ENCODE assay signal across 17 cellular contexts in the genomic region with DNA sequence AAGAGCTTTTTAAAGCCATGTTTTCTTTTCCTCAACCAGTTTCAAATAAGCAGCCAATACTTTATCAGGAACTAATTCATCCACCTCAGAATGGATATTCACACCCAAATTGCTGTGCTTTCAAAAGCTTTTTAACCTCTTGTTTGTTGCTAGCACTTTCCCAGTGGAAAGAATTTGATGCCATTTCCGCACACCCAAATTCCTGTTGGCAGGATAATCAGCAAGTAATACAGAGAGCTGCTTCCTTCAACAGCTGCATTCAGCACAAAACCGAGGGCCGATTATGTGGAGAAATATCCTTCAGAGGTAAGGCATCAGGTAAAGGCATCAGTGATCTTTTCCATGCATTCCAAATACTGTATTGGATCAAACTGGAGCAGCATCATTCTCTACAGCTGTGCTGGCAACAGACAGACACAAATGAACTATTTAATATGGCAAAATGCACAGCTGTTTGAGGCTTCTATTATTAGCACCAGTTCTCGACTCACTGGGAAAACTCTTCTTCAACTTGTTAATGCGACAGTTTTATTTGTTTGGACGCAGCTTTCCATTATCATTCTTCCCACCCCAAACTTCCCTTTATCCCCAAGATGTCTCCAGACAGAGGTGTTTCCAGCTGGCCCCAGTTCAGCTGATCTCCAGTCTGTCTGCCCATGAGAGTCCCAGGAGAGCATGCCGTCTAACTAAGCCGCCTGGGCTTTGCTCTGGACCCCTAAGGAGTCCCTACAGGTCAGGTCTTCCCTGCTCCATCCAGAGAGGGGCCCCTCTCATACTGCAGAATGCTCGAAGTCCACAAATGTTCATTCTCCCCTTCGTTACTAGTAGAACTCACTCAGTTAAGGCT. TPM values are rescaled to one million over a fixed set of nuclear protein-coding genes. Genes with fewer than 3 reads are reported as not detected.
DNase-seq lines count a peak whose midpoint lies in the region; ATAC-seq, FAIRE-seq and TF ChIP-seq lines count a peak whose summit lies in the region.
"Had no signal": no experiment of that assay in that cellular context is flagged by ENCODE, and none has a peak within 500 bp of the region (broad histone marks: within the 10 kb centered on the region; RNA-seq: fewer than 3 reads in every experiment).

No MANE protein-coding gene starts in this region.

- no peak overlapping the region for H2BK12ac ChIP-seq in trophoblast cell (ENCODE audit: low read length)

- no peak overlapping the region for H2BK5ac ChIP-seq in trophoblast cell (ENCODE audit: low read depth, low read length, poor library complexity)

- POLR2A ChIA-PET in HepG2 (lab: Yijun Ruan, JAX): interaction anchor here (1.7 to 4.5 kb wide), 2 partner anchors 14 to 16 kb away, joined by 4 to 22 read pairs; no protein-coding TSS in a partner anchor

- H4K12ac ChIP-seq in trophoblast cell (ENCODE audit: low read depth, low read length): no peak overlapping the region

- H2AFZ ChIP-seq in HepG2 (ENCODE audit: low read length): no peak overlapping the region
- H2AFZ ChIP-seq in trophoblast cell (ENCODE audit: insufficient read depth, low read length, poor library complexity): no peak overlapping the region

- H3K4me3 ChIP-seq in HepG2 (replicated peaks in 1 of 3; ENCODE audit: insufficient read depth in 1 of 3, low read depth in 2 of 3, low read length in 3 of 3) (no peak overlapping the region), right lobe of liver (no peak overlapping the region), fibroblast of villous mesenchyme (ENCODE audit: low read depth, low read length) (no peak overlapping the region), skeletal muscle tissue (ENCODE audit: low read length in 3 of 3) (no peak overlapping the region), trophoblast cell (ENCODE audit: low read depth, low read length) (no peak overlapping the region)
- H3K4me3 ChIP-seq: SK-N-MC had no signal

- DNase-seq in HepG2 (ENCODE audit: low spot score) (no peak), right lobe of liver (no peak), fibroblast of villous mesenchyme (ENCODE audit: low read depth) (peak; percentile 46), trophoblast cell (no peak), germinal center (ENCODE audit: low spot score) (no peak), DMS153 treated with DMSO at 0.1 percent for 48 hours (lab: John Stamatoyannopoulos, UW; ENCODE audit: unreplicated experiment) (no peak)
- DNase-seq: activated naive CD4-positive, alpha-beta T cell; endodermal cell; kidney glomerular epithelial cell; NCI-H1092 treated with DMSO at 0.1 percent for 48 hours; NCI-H2227 treated with DMSO at 0.1 percent for 48 hours; stimulated activated CD4-positive, alpha-beta T cell treated with anti-CD3 and anti-CD28 coated beads, Interleukin-4, amount 100 ng/mL, for 1 hour had no signal

- H3K79me1 ChIP-seq in trophoblast cell (ENCODE audit: low read length): no peaks in the 10 kb centered on the region

- peaks cover 11% of the 10 kb centered on the region; the same call in 1 of the 2 replicates for H3K9me3 ChIP-seq in HepG2 (ENCODE audit: low read length)
- no peaks in the 10 kb centered on the region for H3K9me3 ChIP-seq in right lobe of liver
- no peaks in the 10 kb centered on the region for H3K9me3 ChIP-seq in skeletal muscle tissue (ENCODE audit: control insufficient read depth in 3 of 3, low read length in 3 of 3)
- no peaks in the 10 kb centered on the region for H3K9me3 ChIP-seq in trophoblast cell (ENCODE audit: insufficient read depth, low read depth, low read length)

- no peak overlapping the region for H3K4ac ChIP-seq in trophoblast cell (ENCODE audit: low read depth, low read length)

- no TSS peak for BruUV-seq in HepG2 (replicated peaks; lab: Mats Ljungman, UMichigan)

- in situ Hi-C loops in HepG2 (cut with HindIII; ENCODE audit: extremely low pct_ligation_motif_present, low pct_unique_long_range_greater_than_20kb): no loop called here

- no peak for TF ChIP-seq EP300 in HepG2 (IDR thresholded peaks at IDR 0.05; ENCODE audit: low read depth in 2 of 2, low read length in 2 of 2)
- TF ChIP-seq EP300 in HepG2 (CRISPR knock-in tag; IDR thresholded peaks at IDR 0.05; ENCODE audit: borderline replicate concordance): no peak

- H4K8ac ChIP-seq in trophoblast cell (ENCODE audit: low read depth, low read length): no peak overlapping the region

- peaks cover 0 to 1% of the 10 kb centered on the region in 2 experiments; a peak in 1 of 5 replicates for H3K27me3 ChIP-seq in HepG2 (ENCODE audit: control insufficient read depth in 1 of 2, insufficient read depth in 2 of 2, low read length in 2 of 2)
- H3K27me3 ChIP-seq in right lobe of liver: no peaks in the 10 kb centered on the region
- H3K27me3 ChIP-seq in skeletal muscle tissue (ENCODE audit: control insufficient read depth in 3 of 3, insufficient read depth in 3 of 3, low read length in 3 of 3): no peaks in the 10 kb centered on the region
- H3K27me3 ChIP-seq in trophoblast cell (ENCODE audit: insufficient read depth, low read length): no peaks in the 10 kb centered on the region

- H3K79me2 ChIP-seq in HepG2 (ENCODE audit: insufficient read depth, low read length) (no peaks in the 10 kb centered on the region), trophoblast cell (ENCODE audit: control insufficient read depth, insufficient read depth, low read length, poor library complexity) (no peaks in the 10 kb centered on the region)

- no peak for FAIRE-seq in HepG2 (lab: Jason Lieb, UNC)
- FAIRE-seq: bronchial epithelial cell, H1 had no signal

- TF ChIP-seq CTCF in HepG2 (CRISPR knock-in tag; IDR thresholded peaks at IDR 0.05) (no peak), right lobe of liver (IDR thresholded peaks at IDR 0.05) (no peak), fibroblast of villous mesenchyme (IDR thresholded peaks at IDR 0.05; ENCODE audit: insufficient read depth, low read depth, low read length) (no peak)

- no peak overlapping the region for H3K14ac ChIP-seq in trophoblast cell (ENCODE audit: low read length)

- intact Hi-C loops in HepG2 (cut with micrococcal nuclease; ENCODE audit: unreplicated experiment): no loop called here
- intact Hi-C loops in right lobe of liver (cut with DNase I): no loop called here

- no peak overlapping the region for H4K91ac ChIP-seq in trophoblast cell (ENCODE audit: low read depth, low read length)

- H3K9ac ChIP-seq in HepG2 (ENCODE audit: insufficient read depth, low read depth, low read length): no peak overlapping the region
- H3K9ac ChIP-seq in skeletal muscle tissue (ENCODE audit: low read depth in 1 of 3, low read length in 3 of 3): peak overlapping the region in 1 of 3 donors; percentile 25
- H3K9ac ChIP-seq in trophoblast cell (ENCODE audit: low read length): no peak overlapping the region

- CTCF ChIA-PET in HepG2 (lab: Yijun Ruan, JAX; ENCODE audit: low intra/inter-chr PET ratio, low total read pairs): no interaction called here

- H3K4me2 ChIP-seq in HepG2 (ENCODE audit: low read depth, low read length): peak overlapping the region; percentile 48
- no peak overlapping the region for H3K4me2 ChIP-seq in trophoblast cell (ENCODE audit: low read length)

- no peaks in the 10 kb centered on the region for H4K20me1 ChIP-seq in HepG2 (ENCODE audit: insufficient read depth, low read length)

- no peak overlapping the region for H3K27ac ChIP-seq in HepG2 (ENCODE audit: extremely low read length, insufficient read depth, low read length)
- H3K27ac ChIP-seq in right lobe of liver: peak overlapping the region in 1 of 3 donors; percentile 20
- peak overlapping the region; percentile 53 for H3K27ac ChIP-seq in skeletal muscle tissue (ENCODE audit: low read depth, low read length)
- H3K27ac ChIP-seq in trophoblast cell (ENCODE audit: low read depth, low read length): no peak overlapping the region
- H3K27ac ChIP-seq: SK-N-MC had no signal

- 55% methylated on average over 10 of the region's 10 CpGs for WGBS in HepG2 (ENCODE audit: low lambda C conversion rate)
- 68% methylated on average over 10 of the region's 10 CpGs for WGBS in right lobe of liver (ENCODE audit: insufficient coverage, low coverage, low lambda C conversion rate, missing lambda C conversion rate)
- WGBS in trophoblast cell (ENCODE audit: extremely low coverage, insufficient coverage, insufficient read length): no CpG with 5 or more reads among the region's 10 CpGs

- TF ChIP-seq POLR2A in HepG2 (IDR thresholded peaks at IDR 0.05; ENCODE audit: insufficient read depth in 1 of 2, low read depth in 2 of 2, low read length in 2 of 2) (no peak), right lobe of liver (IDR thresholded peaks at IDR 0.05) (no peak)

- H3K4me1 ChIP-seq in HepG2 (ENCODE audit: insufficient read depth, low read length): peaks cover 28% of the 10 kb centered on the region
- H3K4me1 ChIP-seq in right lobe of liver: peaks cover 0 to 13% (median 0%) of the 10 kb centered on the region in 4 donors
- peaks cover 23 to 42% (median 37%) of the 10 kb centered on the region in 3 donors for H3K4me1 ChIP-seq in skeletal muscle tissue (ENCODE audit: control insufficient read depth in 3 of 3, insufficient read depth in 3 of 3, low read length in 3 of 3)
- H3K4me1 ChIP-seq in trophoblast cell (ENCODE audit: control insufficient read depth in 1 of 2, insufficient read depth in 2 of 2, low read length in 2 of 2): no peaks in the 10 kb centered on the region

- TF ChIP-seq RAD21 in HepG2 (CRISPR knock-in tag; IDR thresholded peaks at IDR 0.05): no peak

- no peak overlapping the region for H3K18ac ChIP-seq in trophoblast cell (ENCODE audit: low read length)

- H2BK120ac ChIP-seq in trophoblast cell (ENCODE audit: insufficient read depth, low read length, poor library complexity): no peak overlapping the region

- H3K36me3 ChIP-seq in HepG2 (replicated peaks in 1 of 2; ENCODE audit: control insufficient read depth in 1 of 2, insufficient read depth in 2 of 2, low read length in 2 of 2): no peaks in the 10 kb centered on the region
- no peaks in the 10 kb centered on the region for H3K36me3 ChIP-seq in right lobe of liver
- peaks cover 2% of the 10 kb centered on the region in 3 donors for H3K36me3 ChIP-seq in skeletal muscle tissue (ENCODE audit: control insufficient read depth in 3 of 3, insufficient read depth in 3 of 3, low read length in 3 of 3)
- peaks cover 2 to 3% of the 10 kb centered on the region in 2 experiments for H3K36me3 ChIP-seq in trophoblast cell (ENCODE audit: control insufficient read depth in 1 of 2, insufficient read depth in 2 of 2, low read length in 2 of 2)

- no peak overlapping the region for H3K23ac ChIP-seq in trophoblast cell (ENCODE audit: low read length)

- no peak overlapping the region for H2AK5ac ChIP-seq in trophoblast cell (ENCODE audit: low read length)

- no peak; the same call in 1 of the 3 replicates for ATAC-seq in HepG2
- no peak for ATAC-seq in right lobe of liver
- ATAC-seq in GM19328 (IDR thresholded peaks at IDR 0.05; ENCODE audit: unreplicated experiment): no peak

RNA-seq across cellular contexts. Expression of a gene that starts 22.2 kb away (rescaled TPM):
- total RNA-seq in HepG2 (2016; rRNA removed; fragmentation: Illumina TruSeq; extraction: Trizol): 26.7 and 50.1 TPM in 2 replicates
- 15.0 and 17.0 TPM in 2 replicates for total RNA-seq in HepG2 (2016; cell fraction: cytosol; rRNA removed; fragmentation: Illumina TruSeq; extraction: Trizol; ENCODE audit: low read depth)
- 27.7 and 47.8 TPM in 2 replicates for total RNA-seq in HepG2 (2016; cell fraction: insoluble cytoplasmic fraction; rRNA removed; fragmentation: Illumina TruSeq; extraction: Trizol)
- 38.7 and 40.9 TPM in 2 replicates for total RNA-seq in HepG2 (2016; cell fraction: membrane; rRNA removed; fragmentation: Illumina TruSeq; extraction: Trizol)
- total RNA-seq in HepG2 (2016; cell fraction: nucleus; rRNA removed; fragmentation: Illumina TruSeq; extraction: Trizol): 41.7 and 45.5 TPM in 2 replicates
- polyA plus RNA-seq in HepG2 (2011; rRNA removed): 55.3 and 72.5 TPM in 2 replicates
- polyA plus RNA-seq in HepG2 (2011; cell fraction: cytosol; rRNA removed): 68.1 and 77.1 TPM in 2 replicates
- 95.1 and 98.8 TPM in 2 replicates for polyA plus RNA-seq in HepG2 (2011; cell fraction: nucleus; rRNA removed)
- 54.8 and 70.3 TPM in 2 replicates for polyA plus RNA-seq in HepG2 (2012)
- polyA plus RNA-seq in HepG2 (2016; cell fraction: cytosol; fragmentation: Illumina TruSeq; extraction: Trizol; ENCODE audit: low read depth): 24.2 and 28.9 TPM in 2 replicates
- polyA plus RNA-seq in HepG2 (2016; cell fraction: insoluble cytoplasmic fraction; fragmentation: Illumina TruSeq; extraction: Trizol; ENCODE audit: low read depth): 31.3 and 35.5 TPM in 2 replicates
- polyA plus RNA-seq in HepG2 (2016; cell fraction: membrane; fragmentation: Illumina TruSeq; extraction: Trizol; ENCODE audit: low read depth): 36.5 and 42.6 TPM in 2 replicates
- polyA plus RNA-seq in HepG2 (2016; cell fraction: nucleus; fragmentation: Illumina TruSeq; extraction: Trizol; ENCODE audit: insufficient read depth, low read depth): 88.1 and 90.9 TPM in 2 replicates
- polyA minus RNA-seq in HepG2 (2011; rRNA and poly(A)+ RNA removed; ENCODE audit: low replicate concordance): 47.5 and 138 TPM in 2 replicates
- polyA minus RNA-seq in HepG2 (2011; cell fraction: cytosol; rRNA and poly(A)+ RNA removed): 68.3 and 69.5 TPM in 2 replicates
- polyA minus RNA-seq in HepG2 (2011; cell fraction: nucleus; rRNA and poly(A)+ RNA removed): 44.8 and 54.2 TPM in 2 replicates
- total RNA-seq in right lobe of liver: 100 to 1,000 TPM in 4 of 6 experiments, 10 to 100 TPM in 2; 99.7 to 136 (median 106) TPM
- total RNA-seq in fibroblast of villous mesenchyme: 98.6 and 104 TPM in 2 replicates
- 38.1 TPM for total RNA-seq in skeletal muscle tissue
- 153 and 167 TPM in 2 replicates for polyA plus RNA-seq in trophoblast cell (2013)

RNA-seq across cellular contexts. Expression of a gene that starts 36.2 kb away (rescaled TPM):
- 18.9 and 19.4 TPM in 2 replicates for total RNA-seq in HepG2 (2016; rRNA removed; fragmentation: Illumina TruSeq; extraction: Trizol)
- 5.7 and 6.2 TPM in 2 replicates for total RNA-seq in HepG2 (2016; cell fraction: cytosol; rRNA removed; fragmentation: Illumina TruSeq; extraction: Trizol; ENCODE audit: low read depth)
- 20.1 and 22.7 TPM in 2 replicates for total RNA-seq in HepG2 (2016; cell fraction: insoluble cytoplasmic fraction; rRNA removed; fragmentation: Illumina TruSeq; extraction: Trizol)
- 10.4 and 12.0 TPM in 2 replicates for total RNA-seq in HepG2 (2016; cell fraction: membrane; rRNA removed; fragmentation: Illumina TruSeq; extraction: Trizol)
- 19.0 and 23.1 TPM in 2 replicates for total RNA-seq in HepG2 (2016; cell fraction: nucleus; rRNA removed; fragmentation: Illumina TruSeq; extraction: Trizol)
- 8.2 and 8.4 TPM in 2 replicates for polyA plus RNA-seq in HepG2 (2011; rRNA removed)
- 2.3 and 4.2 TPM in 2 replicates for polyA plus RNA-seq in HepG2 (2011; cell fraction: cytosol; rRNA removed)
- polyA plus RNA-seq in HepG2 (2011; cell fraction: nucleus; rRNA removed): 10.7 and 13.1 TPM in 2 replicates
- polyA plus RNA-seq in HepG2 (2012): 12.0 and 13.8 TPM in 2 replicates
- polyA plus RNA-seq in HepG2 (2016; cell fraction: cytosol; fragmentation: Illumina TruSeq; extraction: Trizol; ENCODE audit: low read depth): 4.5 and 6.5 TPM in 2 replicates
- polyA plus RNA-seq in HepG2 (2016; cell fraction: insoluble cytoplasmic fraction; fragmentation: Illumina TruSeq; extraction: Trizol; ENCODE audit: low read depth): 12.0 and 13.7 TPM in 2 replicates
- 7.0 and 7.5 TPM in 2 replicates for polyA plus RNA-seq in HepG2 (2016; cell fraction: membrane; fragmentation: Illumina TruSeq; extraction: Trizol; ENCODE audit: low read depth)
- polyA plus RNA-seq in HepG2 (2016; cell fraction: nucleus; fragmentation: Illumina TruSeq; extraction: Trizol; ENCODE audit: insufficient read depth, low read depth): 22.7 and 27.8 TPM in 2 replicates
- 0.80 and 9.4 TPM in 2 replicates for polyA minus RNA-seq in HepG2 (2011; rRNA and poly(A)+ RNA removed; ENCODE audit: low replicate concordance)
- polyA minus RNA-seq in HepG2 (2011; cell fraction: cytosol; rRNA and poly(A)+ RNA removed): 7.9 and 8.4 TPM in 2 replicates
- polyA minus RNA-seq in HepG2 (2011; cell fraction: nucleus; rRNA and poly(A)+ RNA removed): 19.1 and 29.2 TPM in 2 replicates
- total RNA-seq in right lobe of liver: 1 to 10 TPM; 3.6 to 9.0 (median 6.0) TPM
- total RNA-seq in fibroblast of villous mesenchyme: 12.5 and 15.1 TPM in 2 replicates
- total RNA-seq in skeletal muscle tissue: 16.2 TPM
- polyA plus RNA-seq in trophoblast cell (2013): 22.6 and 23.8 TPM in 2 replicates
